Comparison of ENCODE assay signal across 26 cellular contexts in genomic region chr7:53095731-53096501, GRCh38.
"Had no signal": no experiment of that assay in that cellular context is flagged by ENCODE, and none has a peak within 500 bp of the region (broad histone marks: within the 10 kb centered on the region; RNA-seq: fewer than 3 reads in every experiment).

No MANE protein-coding gene starts in this region.

- H3K27ac Mint-ChIP-seq: dendritic cell treated with granulocyte-macrophage colony-stimulating factor and Interleukin-4, amounts not matched to agents 40 ng/mL and 50 ng/mL, for 4 days; effector memory CD8-positive, alpha-beta T cell; memory B cell; mesothelial cell of epicardium; natural killer cell treated with Interleukin-12 subunit alpha and Interleukin-12 subunit beta and Interleukin-15 and Interleukin-18, amount 100 ng/mL, for 72 hours; neural progenitor cell; progenitor cell of endocrine pancreas; stimulated activated memory B cell treated with anti-CD40 and anti-IgM and Interleukin-4, amounts not matched to agents 10 μg/mL and 1 μg/mL and 100 μg/mL, for 72 hours; stimulated activated naive CD8-positive, alpha-beta T cell treated with anti-CD3 and anti-CD28 coated beads, Interleukin-15, Interleukin-2, amounts not matched to agents 100 ng/mL and 50 ng/mL, for 24 hours had no signal

- H3K4me1 ChIP-seq: esophagus squamous epithelium, gastroesophageal sphincter, left ventricle myocardium inferior, lower lobe of right lung, neural progenitor cell, pancreas, right lobe of liver, spleen, tibial artery, upper lobe of right lung had no signal

- H2AFZ ChIP-seq: neural progenitor cell had no signal

- DNase-seq: effector memory CD8-positive, alpha-beta T cell; esophagus squamous epithelium; foreskin fibroblast; glutamatergic neuron; kidney; left cardiac atrium; left ventricle myocardium inferior; lower lobe of right lung; nucleus accumbens; pancreas; right lobe of liver; spleen; stimulated activated CD4-positive, alpha-beta T cell treated with anti-CD3 and anti-CD28 coated beads, Interleukin-15, amount 100 ng/mL, for 24 hours; stimulated activated CD4-positive, alpha-beta T cell treated with anti-CD3 and anti-CD28 coated beads, Interleukin-1b, Interleukin-23, amount 100 ng/mL, for 48 hours; stimulated activated CD4-positive, alpha-beta T cell treated with anti-CD3 and anti-CD28 coated beads, Interleukin-4, amount 100 ng/mL, for 24 hours; tibial artery; upper lobe of right lung had no signal

- H3K4me3 Mint-ChIP-seq: dendritic cell treated with granulocyte-macrophage colony-stimulating factor and Interleukin-4, amounts not matched to agents 40 ng/mL and 50 ng/mL, for 4 days; effector memory CD8-positive, alpha-beta T cell; memory B cell; mesothelial cell of epicardium; natural killer cell treated with Interleukin-12 subunit alpha and Interleukin-12 subunit beta and Interleukin-15 and Interleukin-18, amount 100 ng/mL, for 72 hours; neural progenitor cell; stimulated activated memory B cell treated with anti-CD40 and anti-IgM and Interleukin-4, amounts not matched to agents 10 μg/mL and 1 μg/mL and 100 μg/mL, for 72 hours; stimulated activated naive CD8-positive, alpha-beta T cell treated with anti-CD3 and anti-CD28 coated beads, Interleukin-15, Interleukin-2, amounts not matched to agents 100 ng/mL and 50 ng/mL, for 24 hours had no signal

- H3K27me3 Mint-ChIP-seq: dendritic cell treated with granulocyte-macrophage colony-stimulating factor and Interleukin-4, amounts not matched to agents 40 ng/mL and 50 ng/mL, for 4 days; effector memory CD8-positive, alpha-beta T cell; memory B cell; natural killer cell treated with Interleukin-12 subunit alpha and Interleukin-12 subunit beta and Interleukin-15 and Interleukin-18, amount 100 ng/mL, for 72 hours; progenitor cell of endocrine pancreas; stimulated activated memory B cell treated with anti-CD40 and anti-IgM and Interleukin-4, amounts not matched to agents 10 μg/mL and 1 μg/mL and 100 μg/mL, for 72 hours; stimulated activated naive CD8-positive, alpha-beta T cell treated with anti-CD3 and anti-CD28 coated beads, Interleukin-15, Interleukin-2, amounts not matched to agents 100 ng/mL and 50 ng/mL, for 24 hours had no signal

- H3K36me3 ChIP-seq: esophagus squamous epithelium, gastroesophageal sphincter, left ventricle myocardium inferior, lower lobe of right lung, neural progenitor cell, pancreas, right lobe of liver, spleen, tibial artery, upper lobe of right lung had no signal

- H3K4me1 Mint-ChIP-seq: memory B cell; neural progenitor cell; stimulated activated memory B cell treated with anti-CD40 and anti-IgM and Interleukin-4, amounts not matched to agents 10 μg/mL and 1 μg/mL and 100 μg/mL, for 72 hours had no signal

- ATAC-seq: effector memory CD8-positive, alpha-beta T cell; gastroesophageal sphincter; left cardiac atrium; lower lobe of right lung; natural killer cell treated with Interleukin-12 subunit alpha and Interleukin-12 subunit beta and Interleukin-15 and Interleukin-18, amount 100 ng/mL, for 72 hours; pancreas; stimulated activated memory B cell treated with anti-CD40 and anti-IgM and Interleukin-4, amounts not matched to agents 10 μg/mL and 1 μg/mL and 100 μg/mL, for 72 hours; upper lobe of right lung had no signal

- H3K9me3 Mint-ChIP-seq: mesothelial cell of epicardium, neural progenitor cell had no signal

- H3K36me3 Mint-ChIP-seq: memory B cell; mesothelial cell of epicardium; neural progenitor cell; stimulated activated memory B cell treated with anti-CD40 and anti-IgM and Interleukin-4, amounts not matched to agents 10 μg/mL and 1 μg/mL and 100 μg/mL, for 72 hours had no signal

- H3K9me3 ChIP-seq: esophagus squamous epithelium, gastroesophageal sphincter, left ventricle myocardium inferior, lower lobe of right lung, pancreas, right lobe of liver, tibial artery, upper lobe of right lung had no signal

- H3K4me2 ChIP-seq: neural progenitor cell had no signal

- H3K9ac ChIP-seq: neural progenitor cell had no signal

- H3K27me3 ChIP-seq: esophagus squamous epithelium, gastroesophageal sphincter, neural progenitor cell, pancreas, right lobe of liver, spleen, tibial artery, upper lobe of right lung had no signal

- H3K27ac ChIP-seq: esophagus squamous epithelium, gastroesophageal sphincter, left ventricle myocardium inferior, lower lobe of right lung, neural progenitor cell, pancreas, right lobe of liver, spleen, tibial artery, upper lobe of right lung had no signal

- H3K4me3 ChIP-seq: esophagus squamous epithelium, gastroesophageal sphincter, left ventricle myocardium inferior, lower lobe of right lung, neural progenitor cell, pancreas, right lobe of liver, spleen, tibial artery, upper lobe of right lung had no signal
